Comparison of ENCODE assay signal across 9 cellular contexts in genomic region chr15:29668120-29668602, GRCh38.
DNase-seq lines count a peak whose midpoint lies in the region; ATAC-seq, FAIRE-seq and TF ChIP-seq lines count a peak whose summit lies in the region.
"Had no signal": no experiment of that assay in that cellular context is flagged by ENCODE, and none has a peak within 500 bp of the region (broad histone marks: within the 10 kb centered on the region; RNA-seq: fewer than 3 reads in every experiment).

No MANE protein-coding gene starts in this region.

- H3K36me3 ChIP-seq in DND-41 (ENCODE audit: insufficient read depth, low read length), result no peaks in the 10 kb centered on the region
- H3K36me3 ChIP-seq in astrocyte (ENCODE audit: insufficient read depth, low read length), result no peaks in the 10 kb centered on the region

- intact Hi-C loops in sciatic nerve (cut with DNase I), result loop anchor here (10.0 kb wide), 1 partner anchor 63 kb away; no protein-coding TSS in a partner anchor

- TF ChIP-seq CTCF in DND-41 (IDR thresholded peaks at IDR 0.05; ENCODE audit: borderline replicate concordance, extremely low read depth, low read length, poor library complexity, severe bottlenecking) (peak; percentile 57), HFFc6 (IDR thresholded peaks at IDR 0.05) (peak; percentile 89), astrocyte (IDR thresholded peaks at IDR 0.05; ENCODE audit: insufficient read depth, low read depth, low read length) (peak; percentile 91)

- H3K27ac Mint-ChIP-seq in HFFc6, result no peak overlapping the region
- no peak overlapping the region for H3K27ac Mint-ChIP-seq in astrocyte (ENCODE audit: unreplicated experiment)
- H3K27ac Mint-ChIP-seq: stimulated activated naive CD8-positive, alpha-beta T cell treated with anti-CD3 and anti-CD28 coated beads, Interleukin-15, Interleukin-2, amounts not matched to agents 100 ng/mL and 50 ng/mL, for 24 hours had no signal

- H2AFZ ChIP-seq in DND-41 (ENCODE audit: low read depth, low read length) (no peak overlapping the region), astrocyte (ENCODE audit: low read depth, low read length) (no peak overlapping the region)

- H3K27me3 Mint-ChIP-seq in HFFc6 (ENCODE audit: insufficient read depth), result peaks cover 3% of the 10 kb centered on the region
- peaks cover 5% of the 10 kb centered on the region for H3K27me3 Mint-ChIP-seq in astrocyte (ENCODE audit: low read depth, unreplicated experiment)

- H4K20me1 ChIP-seq in DND-41 (ENCODE audit: insufficient read depth, low read length) (no peaks in the 10 kb centered on the region), astrocyte (ENCODE audit: insufficient read depth, low read length) (no peaks in the 10 kb centered on the region)

- peak; percentile 70 for FAIRE-seq in astrocyte (lab: Jason Lieb, UNC)

- H3K4me3 ChIP-seq in DND-41 (ENCODE audit: low read depth in 1 of 2, low read length in 2 of 2) (no peak overlapping the region), astrocyte (ENCODE audit: insufficient read depth, low read depth, low read length) (no peak overlapping the region)

- H3K9me3 ChIP-seq in DND-41 (ENCODE audit: insufficient read depth, low read length, severe bottlenecking) (no peaks in the 10 kb centered on the region), astrocyte (ENCODE audit: insufficient read depth, low read depth, low read length) (no peaks in the 10 kb centered on the region)

- ATAC-seq in DND-41 (ENCODE audit: insufficient read depth, low read depth) (no peak), sciatic nerve (peak; percentile 66), HG03095 (IDR thresholded peaks at IDR 0.05; ENCODE audit: unreplicated experiment) (no peak), HG03139 (IDR thresholded peaks at IDR 0.05; ENCODE audit: unreplicated experiment) (no peak)

- no peaks in the 10 kb centered on the region for H3K79me2 ChIP-seq in DND-41 (ENCODE audit: insufficient read depth, low read length)
- no peaks in the 10 kb centered on the region for H3K79me2 ChIP-seq in astrocyte (ENCODE audit: insufficient read depth, low read length)

- H3K4me3 Mint-ChIP-seq in HFFc6, result no peak overlapping the region
- no peak overlapping the region for H3K4me3 Mint-ChIP-seq in astrocyte (ENCODE audit: unreplicated experiment)
- H3K4me3 Mint-ChIP-seq: stimulated activated naive CD8-positive, alpha-beta T cell treated with anti-CD3 and anti-CD28 coated beads, Interleukin-15, Interleukin-2, amounts not matched to agents 100 ng/mL and 50 ng/mL, for 24 hours had no signal

- no peak overlapping the region for H3K9ac ChIP-seq in DND-41 (ENCODE audit: low read depth, low read length)
- no peak overlapping the region for H3K9ac ChIP-seq in astrocyte (ENCODE audit: low read length)

- DNase-seq in DND-41 (peak; percentile 9), HFFc6 (peak; percentile 75), NCI-H82 treated with DMSO at 0.1 percent for 48 hours (lab: John Stamatoyannopoulos, UW; ENCODE audit: unreplicated experiment) (peak; percentile 76), astrocyte (ENCODE audit: low read depth) (peak; percentile 77), hepatic stellate cell (ENCODE audit: low spot score) (peak; percentile 68), sciatic nerve (ENCODE audit: low spot score) (no peak)

- H3K9me3 Mint-ChIP-seq in HFFc6 (0 out of 2 replicates have a peak, but pooled peaks cover 4% of the 10 kb centered on the region), astrocyte (ENCODE audit: unreplicated experiment) (no peaks in the 10 kb centered on the region)
- H3K9me3 Mint-ChIP-seq: stimulated activated naive CD8-positive, alpha-beta T cell treated with anti-CD3 and anti-CD28 coated beads, Interleukin-15, Interleukin-2, amounts not matched to agents 100 ng/mL and 50 ng/mL, for 24 hours had no signal

- H3K4me2 ChIP-seq in DND-41 (ENCODE audit: insufficient read depth, low read length) (no peak overlapping the region), astrocyte (ENCODE audit: low read length) (no peak overlapping the region)

- H3K27me3 ChIP-seq in DND-41 (ENCODE audit: insufficient read depth, low read length, poor library complexity), result no peaks in the 10 kb centered on the region
- no peaks in the 10 kb centered on the region for H3K27me3 ChIP-seq in astrocyte (ENCODE audit: insufficient read depth, low read length)

- H3K27ac ChIP-seq in DND-41 (ENCODE audit: low read length), result no peak overlapping the region
- no peak overlapping the region for H3K27ac ChIP-seq in astrocyte (ENCODE audit: low read depth, low read length)

- H3K4me1 Mint-ChIP-seq in HFFc6 (ENCODE audit: low read depth), result peaks cover 53% of the 10 kb centered on the region
- peaks cover 29% of the 10 kb centered on the region for H3K4me1 Mint-ChIP-seq in astrocyte (ENCODE audit: low read depth, unreplicated experiment)

- no peaks in the 10 kb centered on the region for H3K4me1 ChIP-seq in DND-41 (ENCODE audit: insufficient read depth, low read length)
- H3K4me1 ChIP-seq in astrocyte (ENCODE audit: insufficient read depth, low read length), result peaks cover 34% of the 10 kb centered on the region

- H3K36me3 Mint-ChIP-seq in HFFc6 (ENCODE audit: low read depth), result 0 out of 2 replicates have a peak, but pooled peaks cover 9% of the 10 kb centered on the region
- no peaks in the 10 kb centered on the region for H3K36me3 Mint-ChIP-seq in astrocyte (ENCODE audit: low read depth, unreplicated experiment)
